Comparison of ENCODE assay signal across 8 cellular contexts in the genomic region with DNA sequence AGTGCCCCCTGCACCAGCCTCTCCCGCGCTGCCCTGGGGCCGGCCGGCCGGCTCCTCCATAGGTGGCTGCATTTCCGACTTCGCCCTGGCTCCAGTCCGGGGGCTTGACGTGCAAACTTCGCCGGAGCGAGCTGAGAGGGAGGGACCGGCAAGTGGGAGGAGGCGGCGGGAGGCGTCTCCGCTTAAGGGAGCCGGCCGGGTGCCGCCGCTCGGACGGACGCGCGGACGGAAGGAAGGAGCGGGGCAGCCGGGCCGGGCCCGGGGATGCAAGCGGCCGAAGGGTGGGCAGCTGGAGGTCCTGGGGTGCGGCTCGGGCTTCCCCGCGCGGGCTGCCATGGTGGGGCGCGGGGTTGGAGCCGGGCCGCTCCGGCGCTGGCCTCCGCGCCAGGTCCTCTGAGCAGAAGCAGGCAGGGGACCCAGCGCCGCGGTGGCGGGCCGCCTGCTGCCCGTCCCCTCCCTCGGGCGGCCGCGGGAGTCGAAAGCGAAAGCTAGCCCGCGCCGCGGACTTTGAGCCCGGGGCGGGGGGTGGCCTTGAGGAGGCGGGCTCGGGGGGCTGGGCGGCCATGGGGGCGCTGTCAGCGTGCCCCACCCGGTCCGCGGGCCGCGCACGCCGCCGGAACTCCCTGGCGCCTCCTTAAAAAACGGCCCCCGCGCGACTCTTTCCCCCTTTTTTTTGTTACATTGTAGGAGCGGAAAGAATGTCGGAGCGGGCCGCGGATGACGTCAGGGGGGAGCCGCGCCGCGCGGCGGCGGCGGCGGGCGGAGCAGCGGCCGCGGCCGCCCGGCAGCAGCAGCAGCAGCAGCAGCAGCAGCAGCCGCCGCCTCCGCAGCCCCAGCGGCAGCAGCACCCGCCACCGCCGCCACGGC. TPM values are rescaled to one million over a fixed set of nuclear protein-coding genes. Genes with fewer than 3 reads are reported as not detected.
DNase-seq lines count a peak whose midpoint lies in the region; ATAC-seq and TF ChIP-seq lines count a peak whose summit lies in the region.

A gene (minus strand): TSS at position 483 of the 867 bp plus-strand sequence.

- H3K9me3 ChIP-seq in CD4-positive, alpha-beta memory T cell (ENCODE audit: control insufficient read depth in 1 of 2, low read length in 2 of 2): no peaks in the 10 kb centered on the region
- no peaks in the 10 kb centered on the region for H3K9me3 ChIP-seq in NT2/D1 (ENCODE audit: insufficient read depth, low read length)
- no peaks in the 10 kb centered on the region for H3K9me3 ChIP-seq in endodermal cell (ENCODE audit: control insufficient read depth, low read length)

- peak within 1 kb of the TSS; percentile 89 for H3K9ac ChIP-seq in NT2/D1 (ENCODE audit: insufficient read length, low read depth)
- H3K9ac ChIP-seq in endodermal cell (ENCODE audit: extremely low read depth, low read length, poor library complexity, severe bottlenecking): peak within 1 kb of the TSS; percentile 74

- peak; percentile 11 for TF ChIP-seq CTCF in endodermal cell (conservative IDR thresholded peaks at IDR 0.05)

- H3K4me3 Mint-ChIP-seq in CD4-positive, alpha-beta memory T cell: peak within 1 kb of the TSS; percentile 89 to 96 (median 94)
- H3K4me3 Mint-ChIP-seq in endodermal cell: peak within 1 kb of the TSS; percentile 74

- ATAC-seq in GM19351 (IDR thresholded peaks at IDR 0.05; ENCODE audit: unreplicated experiment) (peak; percentile 76), HG03469 (IDR thresholded peaks at IDR 0.05; ENCODE audit: unreplicated experiment) (peak; percentile 53)

- H3K36me3 Mint-ChIP-seq in CD4-positive, alpha-beta memory T cell: peaks cover 8 to 32% of the 10 kb centered on the region in 2 donors
- H3K36me3 Mint-ChIP-seq in endodermal cell (ENCODE audit: low read depth): peaks cover 34% of the 10 kb centered on the region

- DNase-seq in CD4-positive, alpha-beta memory T cell: peak; percentile 84 to 87 (median 84)
- DNase-seq in NT2/D1 (ENCODE audit: low read depth, low spot score) (peak; percentile 80), endodermal cell (peak; percentile 93), midbrain (lab: John Stamatoyannopoulos, UW) (peak; percentile 79)
- DNase-seq in activated CD8-positive, alpha-beta memory T cell treated with anti-CD3 and anti-CD28 coated beads, Interleukin-2, amount 50 U/mL, for 4 hours: peak; percentile 86
- DNase-seq in stimulated activated CD8-positive, alpha-beta memory T cell treated with anti-CD3 and anti-CD28 coated beads, Interleukin-15, amount 100 ng/mL, for 4 hours (ENCODE audit: low read depth in 2 of 2): peak; percentile 76 to 78

- peaks cover 30 to 61% (median 41%) of the 10 kb centered on the region in 4 donors for H3K4me1 Mint-ChIP-seq in CD4-positive, alpha-beta memory T cell
- H3K4me1 Mint-ChIP-seq in endodermal cell: peaks cover 16% of the 10 kb centered on the region

- H3K27ac ChIP-seq in CD4-positive, alpha-beta memory T cell (ENCODE audit: low read depth, low read length): peak within 1 kb of the TSS; percentile 84
- H3K27ac ChIP-seq in endodermal cell (ENCODE audit: low read depth, low read length): peak within 1 kb of the TSS; percentile 85

- H3K27me3 ChIP-seq in CD4-positive, alpha-beta memory T cell (ENCODE audit: insufficient read depth, low read length): no peaks in the 10 kb centered on the region
- H3K27me3 ChIP-seq in NT2/D1 (ENCODE audit: insufficient read depth, insufficient read length) (no peaks in the 10 kb centered on the region), endodermal cell (ENCODE audit: control insufficient read depth, insufficient read depth, low read length, poor library complexity, severe bottlenecking) (no peaks in the 10 kb centered on the region)

- H3K36me3 ChIP-seq in CD4-positive, alpha-beta memory T cell (ENCODE audit: insufficient read depth, low read length): peaks cover 4% of the 10 kb centered on the region
- H3K36me3 ChIP-seq in NT2/D1 (ENCODE audit: insufficient read depth, insufficient read length, low read length) (peaks cover 30% of the 10 kb centered on the region), endodermal cell (ENCODE audit: control insufficient read depth, insufficient read depth, low read length) (peaks cover 35% of the 10 kb centered on the region)

- no peaks in the 10 kb centered on the region for H3K27me3 Mint-ChIP-seq in CD4-positive, alpha-beta memory T cell
- H3K27me3 Mint-ChIP-seq in endodermal cell (ENCODE audit: insufficient read depth): peaks cover 5% of the 10 kb centered on the region

- intact Hi-C loops in CD4-positive, alpha-beta memory T cell (cut with micrococcal nuclease): loop anchor here (1.0 kb wide), 3 partner anchors 49 to 111 kb away; a partner anchor contains a TSS

- H3K4me1 ChIP-seq in CD4-positive, alpha-beta memory T cell (ENCODE audit: insufficient read depth, low read length): peaks cover 36% of the 10 kb centered on the region
- H3K4me1 ChIP-seq in NT2/D1 (ENCODE audit: insufficient read depth, insufficient read length) (no peaks in the 10 kb centered on the region), endodermal cell (ENCODE audit: control insufficient read depth, insufficient read depth, low read length) (peaks cover 8% of the 10 kb centered on the region)

- no peaks in the 10 kb centered on the region for H3K9me3 Mint-ChIP-seq in CD4-positive, alpha-beta memory T cell
- no peaks in the 10 kb centered on the region for H3K9me3 Mint-ChIP-seq in endodermal cell

- WGBS in endodermal cell (ENCODE audit: insufficient coverage in 1 of 2, insufficient read length in 1 of 2), 2 experiments: 0% methylated on average over 18 to 111 of the region's 111 CpGs

- H3K4me3 ChIP-seq in CD4-positive, alpha-beta memory T cell (ENCODE audit: low read length in 2 of 2): peak within 1 kb of the TSS; percentile 70 to 77
- H3K4me3 ChIP-seq in NT2/D1 (ENCODE audit: insufficient read length, low read depth) (peak within 1 kb of the TSS; percentile 76), endodermal cell (ENCODE audit: low read length) (peak within 1 kb of the TSS; percentile 89)

- POLR2A ChIA-PET in CD4-positive, alpha-beta memory T cell (lab: Charles Lee; ENCODE audit: partially characterized antibody): interaction anchor here (0.8 to 2.7 kb wide), 18 partner anchors 9 to 112 kb away, joined by 3 to 34 read pairs (median 6); a partner anchor contains a TSS

- peak within 1 kb of the TSS; percentile 96 to 99 (median 98) for H3K27ac Mint-ChIP-seq in CD4-positive, alpha-beta memory T cell
- H3K27ac Mint-ChIP-seq in endodermal cell: peak within 1 kb of the TSS; percentile 91

- CTCF ChIA-PET in CD4-positive, alpha-beta memory T cell (lab: Charles Lee; ENCODE audit: partially characterized antibody): interaction anchor here (0.9 to 1.4 kb wide), 4 partner anchors 22 to 111 kb away, joined by 3 to 5 read pairs (median 4); a partner anchor contains a TSS

RNA-seq across cellular contexts. Expression of the gene that starts here (rescaled TPM):
- not detected for total RNA-seq in CD4-positive, alpha-beta memory T cell
- polyA plus RNA-seq in CD4-positive, alpha-beta memory T cell: not detected
- not detected for total RNA-seq in endodermal cell
- polyA plus RNA-seq in endodermal cell (2013, experiment 1 of 2): not detected
- not detected for polyA plus RNA-seq in endodermal cell (2013, experiment 2 of 2)

Comparison
In these comparisons a context has a peak if more than half of its experiments do, and no peak if none do; other contexts are left out.
1. Peak in every context shown above with its lines: DNase-seq, ATAC-seq, H3K4me3 ChIP-seq and H3K27ac ChIP-seq.
2. Peak in DNase-seq, H3K4me3 ChIP-seq and H3K27ac ChIP-seq in CD4-positive, alpha-beta memory T cell; RNA of the gene not detected or under 1 TPM.
3. Peak in DNase-seq, H3K4me3 ChIP-seq, H3K27ac ChIP-seq and H3K9ac ChIP-seq in endodermal cell; RNA of the gene not detected or under 1 TPM.